ENCODE assay signal across 8 cellular contexts in the genomic region with DNA sequence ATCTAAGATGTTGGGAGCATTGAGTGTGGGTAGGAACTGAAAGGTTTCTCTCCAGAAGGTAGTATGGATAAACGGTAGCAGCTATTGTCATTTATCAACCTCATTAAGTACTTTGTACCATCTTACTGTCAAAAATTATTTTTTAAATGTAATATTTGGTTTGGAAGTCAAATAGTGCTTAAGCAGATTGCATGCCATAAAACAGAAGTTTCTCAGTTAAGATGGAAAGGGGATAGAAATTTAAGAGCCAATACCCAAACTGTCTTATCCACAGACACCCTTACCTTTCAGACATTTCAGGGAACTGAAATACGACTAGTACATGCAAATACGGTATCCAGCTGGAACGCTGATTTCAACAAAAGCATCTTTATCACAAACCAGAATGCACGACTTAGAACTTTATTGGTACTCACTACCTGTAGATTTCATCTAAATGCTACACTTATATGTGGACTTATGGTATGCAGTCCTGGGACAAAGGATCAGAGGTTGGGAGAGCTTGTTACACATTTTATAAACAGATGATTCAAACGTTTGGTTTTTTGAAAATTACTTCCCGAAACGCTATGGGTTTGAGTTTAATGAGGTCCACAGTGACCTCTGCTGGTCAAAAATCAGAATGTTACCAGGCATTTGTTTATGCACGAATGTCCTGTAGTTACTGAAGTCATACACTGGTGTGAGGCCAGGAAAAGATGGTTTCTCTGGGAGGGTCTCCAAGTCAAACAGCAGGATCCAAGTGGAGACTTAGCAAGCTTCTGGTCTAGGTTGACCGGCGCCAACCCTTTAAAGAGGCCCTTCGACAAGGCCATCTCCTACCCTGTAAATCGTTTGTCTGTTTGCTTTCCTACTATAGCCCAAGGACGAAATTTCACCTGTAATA. TPM values are rescaled to one million over a fixed set of nuclear protein-coding genes. Genes with fewer than 3 reads are reported as not detected.
A peak's percentile ranks its signal among the peaks of the same experiment; 100 is the strongest.
DNase-seq lines count a peak whose midpoint lies in the region; ATAC-seq and TF ChIP-seq lines count a peak whose summit lies in the region.

No MANE protein-coding gene starts in this region.

- H2BK5ac ChIP-seq in neuronal stem cell (ENCODE audit: low read length) = no peak overlapping the region

- no peak for ATAC-seq in CD4-positive, alpha-beta T cell (ENCODE audit: poor library complexity)
- ATAC-seq in GM18873 (IDR thresholded peaks at IDR 0.05; ENCODE audit: low FRiP score, unreplicated experiment) = peak; percentile 67
- ATAC-seq in activated T-cell treated with anti-CD3 and anti-CD28 coated beads, Interleukin-2, amount 50 U/mL, for 4 hours = peak; percentile 43

- CTCF ChIA-PET in CD4-positive, alpha-beta T cell (lab: Charles Lee) = interaction anchor here (1.4 to 1.7 kb wide), 2 partner anchors 9 to 11 kb away, joined by 4 to 8 read pairs; no protein-coding TSS in a partner anchor

- no peaks in the 10 kb centered on the region for H3K36me3 ChIP-seq in neuronal stem cell (replicated peaks in 1 of 2; ENCODE audit: control insufficient read depth in 2 of 2, insufficient read depth in 2 of 2, low read length in 2 of 2)

- H3K36me3 Mint-ChIP-seq in CD4-positive, alpha-beta T cell (ENCODE audit: low read depth) = no peaks in the 10 kb centered on the region
- H3K36me3 Mint-ChIP-seq in activated T-cell treated with anti-CD3 and anti-CD28 coated beads, Interleukin-2, amount 50 U/mL, for 4 hours (ENCODE audit: insufficient read depth) = no peaks in the 10 kb centered on the region

- H3K14ac ChIP-seq in neuronal stem cell (ENCODE audit: low read length) = no peak overlapping the region

- POLR2A ChIA-PET in CD4-positive, alpha-beta T cell (lab: Charles Lee) = no interaction called here

- TF ChIP-seq CTCF in CD4-positive, alpha-beta T cell (IDR thresholded peaks at IDR 0.05) = peak; percentile 82
- peak; percentile 71 for TF ChIP-seq CTCF in fibroblast of villous mesenchyme (IDR thresholded peaks at IDR 0.05; ENCODE audit: insufficient read depth, low read depth, low read length)

- no peak overlapping the region for H2AK5ac ChIP-seq in neuronal stem cell (ENCODE audit: low read depth, low read length)

- no peak overlapping the region for H3K4ac ChIP-seq in neuronal stem cell (ENCODE audit: low read length)

- DNase-seq in CD4-positive, alpha-beta T cell = peak in 6 of 10 experiments; percentile 4 to 19 (median 10)
- DNase-seq in HPDE6-E6E7 (ENCODE audit: extremely low spot score) (peak; percentile 34), NCI-H748 treated with DMSO at 0.1 percent for 48 hours (lab: John Stamatoyannopoulos, UW) (peak; percentile 56), fibroblast of villous mesenchyme (ENCODE audit: low read depth) (peak; percentile 86), neuronal stem cell (ENCODE audit: low spot score) (peak; percentile 65), 8988T (no peak)
- peak; percentile 15 for DNase-seq in activated T-cell treated with anti-CD3 and anti-CD28 coated beads, Interleukin-2, amount 50 U/mL, for 4 hours

- H3K27me3 Mint-ChIP-seq in CD4-positive, alpha-beta T cell = peaks cover 7% of the 10 kb centered on the region
- H3K27me3 Mint-ChIP-seq in activated T-cell treated with anti-CD3 and anti-CD28 coated beads, Interleukin-2, amount 50 U/mL, for 4 hours (ENCODE audit: low read depth) = no peaks in the 10 kb centered on the region

- intact Hi-C loops in CD4-positive, alpha-beta T cell (cut with DNase I, micrococcal nuclease) = loop anchor here (5.0 to 10.0 kb wide), 4 partner anchors 171 to 1973 kb away; no protein-coding TSS in a partner anchor

- H3K4me2 ChIP-seq in neuronal stem cell (ENCODE audit: insufficient read depth, low read length, poor library complexity, severe bottlenecking) = no peak overlapping the region

- no peak overlapping the region for H2BK120ac ChIP-seq in neuronal stem cell (ENCODE audit: low read depth, low read length)

- no peak overlapping the region for H2BK15ac ChIP-seq in neuronal stem cell (ENCODE audit: low read length)

- H2AFZ ChIP-seq in neuronal stem cell (ENCODE audit: low read length) = peak overlapping the region; percentile 62

- H3K4me3 ChIP-seq in fibroblast of villous mesenchyme (ENCODE audit: low read depth, low read length) = peak overlapping the region; percentile 5
- H3K4me3 ChIP-seq in neuronal stem cell (ENCODE audit: low read length in 2 of 2) = no peak overlapping the region

- H3K9ac ChIP-seq in neuronal stem cell (ENCODE audit: low read depth, low read length, poor library complexity) = no peak overlapping the region

- H3K9me3 ChIP-seq in CD4-positive, alpha-beta T cell (ENCODE audit: control insufficient read depth, low read length) = no peaks in the 10 kb centered on the region
- no peaks in the 10 kb centered on the region for H3K9me3 ChIP-seq in neuronal stem cell (replicated peaks in 1 of 2; ENCODE audit: control insufficient read depth in 2 of 2, insufficient read depth in 1 of 2, low read depth in 1 of 2, low read length in 2 of 2)

- H3K27ac ChIP-seq in CD4-positive, alpha-beta T cell (ENCODE audit: low read depth, low read length) = no peak overlapping the region
- no peak overlapping the region for H3K27ac ChIP-seq in neuronal stem cell (replicated peaks; ENCODE audit: low read length)

- H2BK12ac ChIP-seq in neuronal stem cell (ENCODE audit: low read length) = no peak overlapping the region

- peaks cover 0 to 9% of the 10 kb centered on the region in 2 donors for H3K4me1 ChIP-seq in neuronal stem cell (ENCODE audit: control insufficient read depth in 2 of 2, insufficient read depth in 1 of 2, low read depth in 1 of 2, low read length in 2 of 2)

- peaks cover 4% of the 10 kb centered on the region for H3K27me3 ChIP-seq in CD4-positive, alpha-beta T cell (ENCODE audit: control insufficient read depth, insufficient read depth, low read length)
- peaks cover 0 to 15% (median 0%) of the 10 kb centered on the region in 3 experiments for H3K27me3 ChIP-seq in neuronal stem cell (ENCODE audit: control insufficient read depth in 3 of 3, insufficient read depth in 3 of 3, low read depth in 1 of 3, low read length in 3 of 3)

- no peaks in the 10 kb centered on the region for H3K4me1 Mint-ChIP-seq in CD4-positive, alpha-beta T cell (ENCODE audit: low read depth)
- no peaks in the 10 kb centered on the region for H3K4me1 Mint-ChIP-seq in activated T-cell treated with anti-CD3 and anti-CD28 coated beads, Interleukin-2, amount 50 U/mL, for 4 hours (ENCODE audit: low read depth)

- no peak overlapping the region for H4K91ac ChIP-seq in neuronal stem cell (ENCODE audit: low read depth, low read length, poor library complexity)

- no peak overlapping the region for H3K4me3 Mint-ChIP-seq in CD4-positive, alpha-beta T cell
- no peak overlapping the region for H3K4me3 Mint-ChIP-seq in activated T-cell treated with anti-CD3 and anti-CD28 coated beads, Interleukin-2, amount 50 U/mL, for 4 hours

- H3K27ac Mint-ChIP-seq in CD4-positive, alpha-beta T cell = no peak overlapping the region

- H4K8ac ChIP-seq in neuronal stem cell (ENCODE audit: low read depth, low read length) = no peak overlapping the region

- H3K79me1 ChIP-seq in neuronal stem cell (ENCODE audit: low read depth, low read length) = no peaks in the 10 kb centered on the region

- no peak overlapping the region for H3K23ac ChIP-seq in neuronal stem cell (ENCODE audit: low read depth, low read length, poor library complexity)

- no peak overlapping the region for H3K18ac ChIP-seq in neuronal stem cell (ENCODE audit: low read length)

- no peaks in the 10 kb centered on the region for H3K9me3 Mint-ChIP-seq in CD4-positive, alpha-beta T cell
- H3K9me3 Mint-ChIP-seq in activated T-cell treated with anti-CD3 and anti-CD28 coated beads, Interleukin-2, amount 50 U/mL, for 4 hours = no peaks in the 10 kb centered on the region

- WGBS in neuronal stem cell (ENCODE audit: extremely low coverage in 2 of 2, insufficient read length in 2 of 2, insufficient replicate concordance in 1 of 2), 2 donors = no CpG with 5 or more reads among the region's 14 CpGs

RNA-seq across cellular contexts. Expression of gene DUT, which starts 45.7 kb away (rescaled TPM):
- 10 to 100 TPM; 60.7 to 65.3 TPM for total RNA-seq in CD4-positive, alpha-beta T cell
- total RNA-seq in activated T-cell treated with anti-CD3 and anti-CD28 coated beads, Interleukin-2, amount 50 U/mL, for 4 hours = 100 to 1,000 TPM; 194 to 248 (median 214) TPM
- total RNA-seq in fibroblast of villous mesenchyme = 45.3 and 53.8 TPM in 2 replicates
- polyA plus RNA-seq in neuronal stem cell (2013, experiment 1 of 2) = 99.8 TPM
- 114 TPM for polyA plus RNA-seq in neuronal stem cell (2013, experiment 2 of 2)
